Comparison of ENCODE assay signal across 16 cellular contexts in the genomic region with DNA sequence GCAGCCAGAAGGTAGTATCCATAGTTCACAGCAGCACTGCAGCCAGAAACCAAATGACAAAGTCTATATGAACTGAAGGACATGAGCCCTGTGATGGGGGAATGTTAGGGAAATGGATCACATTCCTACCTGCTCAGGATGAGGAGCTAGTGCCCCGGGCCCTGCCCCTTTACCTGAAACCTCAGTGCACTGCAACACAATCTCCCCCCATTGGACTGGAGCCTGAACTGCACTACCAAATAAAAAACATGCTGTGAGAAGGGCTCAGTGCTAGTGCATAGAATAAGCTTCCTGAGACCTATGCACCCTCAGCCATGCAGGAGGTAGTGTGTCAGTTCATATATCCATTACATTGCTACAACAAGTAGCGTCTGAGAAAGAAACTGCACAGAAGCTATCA.
DNase-seq lines count a peak whose midpoint lies in the region; ATAC-seq, FAIRE-seq and TF ChIP-seq lines count a peak whose summit lies in the region.
"Had no signal": no experiment of that assay in that cellular context is flagged by ENCODE, and none has a peak within 500 bp of the region (broad histone marks: within the 10 kb centered on the region; RNA-seq: fewer than 3 reads in every experiment).

No MANE protein-coding gene starts in this region.

- CTCF ChIA-PET in H1 (lab: Charles Lee; ENCODE audit: partially characterized antibody), result interaction anchor here (1.1 to 1.3 kb wide), 3 partner anchors 22 to 26 kb away, joined by 3 to 6 read pairs (median 4); no protein-coding TSS in a partner anchor

- H2AFZ ChIP-seq in H1 (ENCODE audit: low read length), result no peak overlapping the region

- H4K20me1 ChIP-seq in H1 (replicated peaks in 1 of 2; ENCODE audit: control insufficient read depth in 1 of 2, insufficient read depth in 2 of 2, low read length in 2 of 2), result no peaks in the 10 kb centered on the region
- H4K20me1 ChIP-seq: BLaER1 treated with 17β-estradiol and CSF1 and Interleukin-3, amounts not matched to agents 10 nM and 100 nM had no signal

- H3K56ac ChIP-seq in H1 (replicated peaks; ENCODE audit: insufficient read length, low read depth, low read length), result no peak overlapping the region

- peak in 1 of 2 experiments; percentile 39; a peak in 3 of 4 replicates for TF ChIP-seq RAD21 in H1 (IDR thresholded peaks at IDR 0.05 in 1 of 2, conservative IDR thresholded peaks at IDR 0.05 in 1 of 2; ENCODE audit: low read depth in 2 of 2, low read length in 2 of 2)

- TF ChIP-seq CTCF in BE2C (IDR thresholded peaks at IDR 0.05; ENCODE audit: low read depth, low read length), result 0 out of 2 replicates have a peak, but pooled peaks have one; percentile 2
- peak in 1 of 3 experiments; percentile 25; a peak in 1 of 4 replicates for TF ChIP-seq CTCF in H1 (IDR thresholded peaks at IDR 0.05; ENCODE audit: control extremely low read depth in 1 of 3, insufficient read depth in 1 of 3, low read depth in 1 of 3, low read length in 3 of 3)

- H3K4me1 ChIP-seq in BE2C (no peaks in the 10 kb centered on the region), H1 (replicated peaks in 1 of 4; ENCODE audit: control insufficient read depth in 3 of 4, insufficient read depth in 4 of 4, low read length in 3 of 4) (no peaks in the 10 kb centered on the region)
- H3K4me1 ChIP-seq: BLaER1 treated with 17β-estradiol and CSF1 and Interleukin-3, amounts not matched to agents 10 nM and 100 nM had no signal

- no peak overlapping the region for H3K9ac ChIP-seq in H1 (replicated peaks in 1 of 4; ENCODE audit: extremely low read depth in 1 of 4, low read depth in 3 of 4, low read length in 3 of 4)
- H3K9ac ChIP-seq: BLaER1 treated with 17β-estradiol and CSF1 and Interleukin-3, amounts not matched to agents 10 nM and 100 nM had no signal

- no peaks in the 10 kb centered on the region for H3K79me2 ChIP-seq in H1 (ENCODE audit: control insufficient read depth in 1 of 2, insufficient read depth in 2 of 2, low read length in 2 of 2)

- no peak overlapping the region for H3K14ac ChIP-seq in H1 (ENCODE audit: insufficient read length)

- H3K4me2 ChIP-seq in H1 (ENCODE audit: insufficient read depth in 1 of 2, low read depth in 2 of 2, low read length in 2 of 2), result no peak overlapping the region
- H3K4me2 ChIP-seq: BLaER1 treated with 17β-estradiol and CSF1 and Interleukin-3, amounts not matched to agents 10 nM and 100 nM had no signal

- POLR2A ChIA-PET in H1 (lab: Charles Lee; ENCODE audit: partially characterized antibody), result no interaction called here

- no peak overlapping the region for H3K27ac ChIP-seq in H1 (ENCODE audit: low read depth, low read length)
- H3K27ac ChIP-seq: BLaER1 treated with 17β-estradiol and CSF1 and Interleukin-3, amounts not matched to agents 10 nM and 100 nM had no signal

- H4K8ac ChIP-seq in H1 (ENCODE audit: extremely low read depth, insufficient read depth, low read length), result no peak overlapping the region; the same call in 1 of the 2 replicates

- H3K27me3 ChIP-seq in BE2C, result no peaks in the 10 kb centered on the region
- H3K27me3 ChIP-seq in H7 (ENCODE audit: control insufficient read depth, insufficient read depth, low read length), result no peaks in the 10 kb centered on the region
- H3K27me3 ChIP-seq in H1 (replicated peaks in 1 of 4; ENCODE audit: control insufficient read depth in 3 of 4, extremely low read depth in 1 of 4, insufficient read depth in 3 of 4, low read length in 3 of 4), result no peaks in the 10 kb centered on the region
- H3K27me3 ChIP-seq: BLaER1 treated with 17β-estradiol and CSF1 and Interleukin-3, amounts not matched to agents 10 nM and 100 nM had no signal

- DNase-seq in BE2C, result no peak
- DNase-seq in H7, result peak; percentile 17
- DNase-seq in H1 (ENCODE audit: low read depth in 1 of 2, low spot score in 2 of 2), result no peak
- peak; percentile 28 for DNase-seq in iPS-NIHi11 (ENCODE audit: low spot score)
- no peak for DNase-seq in hepatic stellate cell (ENCODE audit: low spot score)
- DNase-seq in NCI-H510A treated with DMSO at 0.1 percent for 48 hours (lab: John Stamatoyannopoulos, UW), result no peak
- DNase-seq: 8988T; AML-193; Calu3; CD4-positive, CD25-positive, alpha-beta regulatory T cell; DMS 273 treated with DMSO at 0.1 percent for 48 hours; GOT3 had no signal

- ATAC-seq in HG03457 (IDR thresholded peaks at IDR 0.05; ENCODE audit: unreplicated experiment), result no peak
- ATAC-seq: GM12878 had no signal

- no peak overlapping the region for H3K23ac ChIP-seq in H1 (ENCODE audit: insufficient read length)

- TF ChIP-seq EP300 in H1 (IDR thresholded peaks at IDR 0.05; ENCODE audit: borderline replicate concordance in 1 of 2, low read depth in 2 of 2, low read length in 2 of 2), result no peak

- H2BK120ac ChIP-seq in H1 (replicated peaks; ENCODE audit: low read depth, low read length), result no peak overlapping the region

- H4K5ac ChIP-seq in H1 (ENCODE audit: insufficient read length, low read depth, low read length), result no peak overlapping the region

- H3K36me3 ChIP-seq in BE2C, result no peaks in the 10 kb centered on the region
- H3K36me3 ChIP-seq in H7 (replicated peaks; ENCODE audit: control insufficient read depth, insufficient read depth, low read length), result no peaks in the 10 kb centered on the region
- no peaks in the 10 kb centered on the region for H3K36me3 ChIP-seq in H1 (ENCODE audit: control insufficient read depth in 2 of 4, insufficient read depth in 4 of 4, low read length in 3 of 4)
- H3K36me3 ChIP-seq: BLaER1 treated with 17β-estradiol and CSF1 and Interleukin-3, amounts not matched to agents 10 nM and 100 nM had no signal

- no peaks in the 10 kb centered on the region for H3K23me2 ChIP-seq in H1 (ENCODE audit: low read depth, low read length)

- H3K18ac ChIP-seq in H1 (ENCODE audit: extremely low read depth, low read length), result no peak overlapping the region

- H3K4ac ChIP-seq in H1 (replicated peaks; ENCODE audit: insufficient read length, low read depth, low read length), result no peak overlapping the region

- no peaks in the 10 kb centered on the region for H3K9me3 ChIP-seq in BE2C
- H3K9me3 ChIP-seq in H1 (ENCODE audit: insufficient read depth in 2 of 2, low read depth in 1 of 2, low read length in 1 of 2), result no peaks in the 10 kb centered on the region
- H3K9me3 ChIP-seq: BLaER1 treated with 17β-estradiol and CSF1 and Interleukin-3, amounts not matched to agents 10 nM and 100 nM had no signal

- no peaks in the 10 kb centered on the region for H3K79me1 ChIP-seq in H1 (ENCODE audit: low read depth, low read length)

- TF ChIP-seq POLR2A in H1 (IDR thresholded peaks at IDR 0.05; ENCODE audit: control extremely low read depth in 1 of 2, low read depth in 2 of 2, low read length in 2 of 2), result no peak

- 85% methylated on average over 2 of the region's 2 CpGs; no CpG with 5 or more reads in 1 of the 2 experiments for WGBS in H1 (ENCODE audit: extremely low coverage in 1 of 2, insufficient coverage in 1 of 2, insufficient read length in 1 of 2, insufficient replicate concordance in 2 of 2, low coverage in 1 of 2, low lambda C conversion rate in 2 of 2, missing lambda C conversion rate in 1 of 2), 2 experiments

- no peak overlapping the region for H4K91ac ChIP-seq in H1 (replicated peaks; ENCODE audit: insufficient read length, low read length)

- FAIRE-seq in H1 (lab: Jason Lieb, UNC), result peak; percentile 19
- FAIRE-seq: GM12878, GM18507 had no signal

- H2BK15ac ChIP-seq in H1 (ENCODE audit: low read length), result no peak overlapping the region

- H2BK20ac ChIP-seq in H1 (ENCODE audit: low read length), result no peak overlapping the region

- no peak overlapping the region for H2AK5ac ChIP-seq in H1 (ENCODE audit: low read depth, low read length)

- H2BK5ac ChIP-seq in H1 (ENCODE audit: low read depth, low read length), result no peak overlapping the region

- H2BK12ac ChIP-seq in H1 (ENCODE audit: low read depth, low read length), result no peak overlapping the region

- H3K4me3 ChIP-seq in BE2C (ENCODE audit: low read depth, low read length) (no peak overlapping the region), H7 (ENCODE audit: insufficient read depth, low read depth, low read length) (no peak overlapping the region), H1 (ENCODE audit: extremely low read depth in 1 of 4, insufficient read depth in 2 of 4, low read depth in 3 of 4, low read length in 4 of 4) (no peak overlapping the region)
- H3K4me3 ChIP-seq: BLaER1 treated with 17β-estradiol and CSF1 and Interleukin-3, amounts not matched to agents 10 nM and 100 nM; GM12878 had no signal

TF ChIP-seq in H1, 55 proteins besides CTCF, POLR2A, EP300 and RAD21:
- no peak for TF ChIP-seq TBP (IDR thresholded peaks at IDR 0.05; ENCODE audit: low read depth, low read length)
- TF ChIP-seq SIRT6 (IDR thresholded peaks at IDR 0.05; ENCODE audit: low read length), result no peak
- TF ChIP-seq CBX8 (IDR thresholded peaks at IDR 0.05; ENCODE audit: borderline replicate concordance, low read depth, low read length), result no peak
- TF ChIP-seq MAFK (IDR thresholded peaks at IDR 0.05; ENCODE audit: low read depth, low read length), result no peak
- TF ChIP-seq KDM4A (IDR thresholded peaks at IDR 0.05; ENCODE audit: low read depth, low read length, severe bottlenecking), result no peak
- no peak for TF ChIP-seq YY1 (IDR thresholded peaks at IDR 0.05; ENCODE audit: low read depth, low read length)
- no peak for TF ChIP-seq USF2 (IDR thresholded peaks at IDR 0.05; ENCODE audit: low read length)
- TF ChIP-seq, protein P1, sequence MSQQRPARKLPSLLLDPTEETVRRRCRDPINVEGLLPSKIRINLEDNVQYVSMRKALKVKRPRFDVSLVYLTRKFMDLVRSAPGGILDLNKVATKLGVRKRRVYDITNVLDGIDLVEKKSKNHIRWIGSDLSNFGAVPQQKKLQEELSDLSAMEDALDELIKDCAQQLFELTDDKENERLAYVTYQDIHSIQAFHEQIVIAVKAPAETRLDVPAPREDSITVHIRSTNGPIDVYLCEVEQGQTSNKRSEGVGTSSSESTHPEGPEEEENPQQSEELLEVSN (IDR thresholded peaks at IDR 0.05), result no peak
- TF ChIP-seq CREB1 (IDR thresholded peaks at IDR 0.05), result no peak

Comparison
In these comparisons a context has a peak if more than half of its experiments do, and no peak if none do; other contexts are left out.
1. DNase-seq: peak in H7 (single experiment) and iPS-NIHi11 (single experiment); none in BE2C (single experiment), H1 (0 of 2), hepatic stellate cell (single experiment) and NCI-H510A treated with DMSO at 0.1 percent for 48 hours (single experiment).